ENCODE assay signal across 25 cellular contexts in genomic region chr7:137886706-137887105, GRCh38. TPM values are rescaled to one million over a fixed set of nuclear protein-coding genes. Genes with fewer than 3 reads are reported as not detected.
DNase-seq lines count a peak whose midpoint lies in the region; ATAC-seq and TF ChIP-seq lines count a peak whose summit lies in the region.
"Had no signal": no experiment of that assay in that cellular context is flagged by ENCODE, and none has a peak within 500 bp of the region (broad histone marks: within the 10 kb centered on the region; RNA-seq: fewer than 3 reads in every experiment).

No MANE protein-coding gene starts in this region.

- no peak for TF ChIP-seq CTCF in brain (conservative IDR thresholded peaks at IDR 0.05)
- TF ChIP-seq CTCF in uterus (IDR thresholded peaks at IDR 0.05) = no peak

- H3K4ac ChIP-seq in mesenchymal stem cell (ENCODE audit: low read depth in 1 of 2, low read length in 2 of 2) = no peak overlapping the region

- H2BK5ac ChIP-seq in mesenchymal stem cell (ENCODE audit: low read depth, low read length, poor library complexity, severe bottlenecking) = no peak overlapping the region

- H2AK5ac ChIP-seq in mesenchymal stem cell (ENCODE audit: low read length, severe bottlenecking) = peak overlapping the region; percentile 27

- intact Hi-C loops in uterus (cut with DNase I; ENCODE audit: low total_unique reads) = no loop called here

- H3K9ac ChIP-seq in mesenchymal stem cell (ENCODE audit: low read length) = no peak overlapping the region

- H3K27ac Mint-ChIP-seq in stimulated activated naive CD8-positive, alpha-beta T cell treated with anti-CD3 and anti-CD28 coated beads, Interleukin-15, Interleukin-2, amounts not matched to agents 100 ng/mL and 50 ng/mL, for 24 hours = peak overlapping the region; percentile 43
- H3K27ac Mint-ChIP-seq in brain = peak overlapping the region; percentile 9 to 84 (median 77)
- H3K27ac Mint-ChIP-seq: activated CD8-positive, alpha-beta T cell treated with anti-CD3 and anti-CD28 coated beads for 36 hours; activated naive CD8-positive, alpha-beta T cell; stimulated activated memory B cell treated with anti-CD40 and anti-IgM and Interleukin-4, amounts not matched to agents 10 μg/mL and 1 μg/mL and 100 μg/mL, for 72 hours had no signal

- H2BK12ac ChIP-seq in mesenchymal stem cell (ENCODE audit: low read length in 2 of 2) = no peak overlapping the region

- H3K36me3 ChIP-seq in mesenchymal stem cell (ENCODE audit: control insufficient read depth in 1 of 2, insufficient read depth in 2 of 2, low read depth in 1 of 2, low read length in 2 of 2) (peaks cover 29 to 78% of the 10 kb centered on the region in 2 experiments), uterus (no peaks in the 10 kb centered on the region)

- no peaks in the 10 kb centered on the region for H3K9me3 Mint-ChIP-seq in stimulated activated naive CD8-positive, alpha-beta T cell treated with anti-CD3 and anti-CD28 coated beads, Interleukin-15, Interleukin-2, amounts not matched to agents 100 ng/mL and 50 ng/mL, for 24 hours
- H3K9me3 Mint-ChIP-seq in brain = peaks cover 0 to 14% (median 8%) of the 10 kb centered on the region in 5 experiments
- H3K9me3 Mint-ChIP-seq: activated CD8-positive, alpha-beta T cell treated with anti-CD3 and anti-CD28 coated beads for 36 hours; activated T-cell treated with anti-CD3 and anti-CD28 coated beads, Interleukin-2, amount 50 U/mL, for 4 hours; central memory CD8-positive, alpha-beta T cell; stimulated activated memory B cell treated with anti-CD40 and anti-IgM and Interleukin-4, amounts not matched to agents 10 μg/mL and 1 μg/mL and 100 μg/mL, for 72 hours had no signal

- H2BK120ac ChIP-seq in mesenchymal stem cell (ENCODE audit: low read depth, low read length) = no peak overlapping the region

- WGBS in mesenchymal stem cell = 100% methylated on average over 1 of the region's 3 CpGs

- peaks cover 4% of the 10 kb centered on the region for H3K4me1 ChIP-seq in mesenchymal stem cell (ENCODE audit: control insufficient read depth, insufficient read depth, low read depth, low read length)
- H3K4me1 ChIP-seq in uterus = no peaks in the 10 kb centered on the region
- H3K4me1 ChIP-seq: upper lobe of right lung had no signal

- H3K23ac ChIP-seq in mesenchymal stem cell (ENCODE audit: low read length in 2 of 2) = peak overlapping the region in 1 of 2 experiments; percentile 31

- H3K4me1 Mint-ChIP-seq in stimulated activated naive CD8-positive, alpha-beta T cell treated with anti-CD3 and anti-CD28 coated beads, Interleukin-15, Interleukin-2, amounts not matched to agents 100 ng/mL and 50 ng/mL, for 24 hours (ENCODE audit: low read depth) = peaks cover 32% of the 10 kb centered on the region
- H3K4me1 Mint-ChIP-seq in brain = peaks cover 21% of the 10 kb centered on the region

- H3K9me3 ChIP-seq in mesenchymal stem cell (ENCODE audit: control insufficient read depth, low read length) (peaks cover 3% of the 10 kb centered on the region), uterus (no peaks in the 10 kb centered on the region)
- H3K9me3 ChIP-seq: upper lobe of right lung had no signal

- H3K18ac ChIP-seq in mesenchymal stem cell (ENCODE audit: low read depth in 1 of 2, low read length in 2 of 2) = no peak overlapping the region

- no peak overlapping the region for H3K4me3 Mint-ChIP-seq in stimulated activated naive CD8-positive, alpha-beta T cell treated with anti-CD3 and anti-CD28 coated beads, Interleukin-15, Interleukin-2, amounts not matched to agents 100 ng/mL and 50 ng/mL, for 24 hours
- no peak overlapping the region for H3K4me3 Mint-ChIP-seq in brain
- H3K4me3 Mint-ChIP-seq: activated CD8-positive, alpha-beta T cell treated with anti-CD3 and anti-CD28 coated beads for 36 hours; activated naive CD8-positive, alpha-beta T cell; activated T-cell treated with anti-CD3 and anti-CD28 coated beads, Interleukin-2, amount 50 U/mL, for 4 hours; central memory CD8-positive, alpha-beta T cell; stimulated activated memory B cell treated with anti-CD40 and anti-IgM and Interleukin-4, amounts not matched to agents 10 μg/mL and 1 μg/mL and 100 μg/mL, for 72 hours had no signal

- no peak overlapping the region for H2BK15ac ChIP-seq in mesenchymal stem cell (ENCODE audit: low read depth, poor library complexity, severe bottlenecking)

- no peak overlapping the region for H3K14ac ChIP-seq in mesenchymal stem cell (ENCODE audit: low read length in 2 of 2)

- no peak for TF ChIP-seq POLR2A in uterus (IDR thresholded peaks at IDR 0.05)

- no peak overlapping the region for H3K4me2 ChIP-seq in mesenchymal stem cell (ENCODE audit: low read length, poor library complexity, severe bottlenecking)

- no peak overlapping the region for H3K27ac ChIP-seq in mesenchymal stem cell (ENCODE audit: low read length, poor library complexity, severe bottlenecking)
- peak overlapping the region; percentile 4 to 61 for H3K27ac ChIP-seq in uterus
- H3K27ac ChIP-seq: upper lobe of right lung, VCaP had no signal

- H3K27me3 ChIP-seq in mesenchymal stem cell (ENCODE audit: control insufficient read depth in 1 of 2, insufficient read depth in 1 of 2, low read length in 2 of 2) = no peaks in the 10 kb centered on the region
- no peaks in the 10 kb centered on the region for H3K27me3 ChIP-seq in uterus
- H3K27me3 ChIP-seq: upper lobe of right lung had no signal

- peaks cover 61% of the 10 kb centered on the region for H3K36me3 Mint-ChIP-seq in stimulated activated naive CD8-positive, alpha-beta T cell treated with anti-CD3 and anti-CD28 coated beads, Interleukin-15, Interleukin-2, amounts not matched to agents 100 ng/mL and 50 ng/mL, for 24 hours (ENCODE audit: low read depth)
- H3K36me3 Mint-ChIP-seq in brain = peaks cover 57% of the 10 kb centered on the region

- H3K4me3 ChIP-seq in mesenchymal stem cell (ENCODE audit: insufficient read depth in 1 of 2, low read depth in 1 of 2, low read length in 2 of 2) (no peak overlapping the region), uterus (no peak overlapping the region)
- H3K4me3 ChIP-seq: upper lobe of right lung had no signal

- no peak overlapping the region for H2AFZ ChIP-seq in mesenchymal stem cell (ENCODE audit: low read depth, low read length)

- H3K27me3 Mint-ChIP-seq in stimulated activated naive CD8-positive, alpha-beta T cell treated with anti-CD3 and anti-CD28 coated beads, Interleukin-15, Interleukin-2, amounts not matched to agents 100 ng/mL and 50 ng/mL, for 24 hours = no peaks in the 10 kb centered on the region
- no peaks in the 10 kb centered on the region for H3K27me3 Mint-ChIP-seq in brain
- H3K27me3 Mint-ChIP-seq: activated CD8-positive, alpha-beta T cell treated with anti-CD3 and anti-CD28 coated beads for 36 hours; activated naive CD8-positive, alpha-beta T cell; central memory CD8-positive, alpha-beta T cell; stimulated activated memory B cell treated with anti-CD40 and anti-IgM and Interleukin-4, amounts not matched to agents 10 μg/mL and 1 μg/mL and 100 μg/mL, for 72 hours had no signal

- DNase-seq in stimulated activated naive CD8-positive, alpha-beta T cell treated with anti-CD3 and anti-CD28 coated beads, Interleukin-15, Interleukin-2, amounts not matched to agents 100 U/mL and 50 U/mL, for 24 hours = no peak
- no peak for DNase-seq in mesenchymal stem cell
- no peak for DNase-seq in uterus
- DNase-seq in H4 (ENCODE audit: low spot score) = no peak
- no peak for DNase-seq in SW480 (ENCODE audit: low spot score)
- DNase-seq in DMS114 treated with DMSO at 0.1 percent for 48 hours (lab: John Stamatoyannopoulos, UW; ENCODE audit: unreplicated experiment) = no peak
- DNase-seq: activated CD8-positive, alpha-beta T cell treated with anti-CD3 and anti-CD28 coated beads for 36 hours; activated T-cell treated with anti-CD3 and anti-CD28 coated beads, Interleukin-2, amount 50 U/mL, for 4 hours; effector memory CD4-positive, alpha-beta T cell; EL; Karpas-422; NCI-H1105; NCI-H2171; NCI-H69; retina; Right ventricle myocardium superior; stimulated activated CD4-positive, alpha-beta T cell treated with anti-CD3 and anti-CD28 coated beads, Interleukin-15, amount 100 ng/mL, for 24 hours; upper lobe of right lung had no signal

- H4K8ac ChIP-seq in mesenchymal stem cell (ENCODE audit: low read length) = no peak overlapping the region

- ATAC-seq in stimulated activated naive CD8-positive, alpha-beta T cell treated with anti-CD3 and anti-CD28 coated beads, Interleukin-15, Interleukin-2, amounts not matched to agents 100 U/mL and 50 U/mL, for 24 hours = no peak
- ATAC-seq: activated CD8-positive, alpha-beta T cell treated with anti-CD3 and anti-CD28 coated beads for 36 hours; activated T-cell treated with anti-CD3 and anti-CD28 coated beads, Interleukin-2, amount 50 U/mL, for 4 hours; HCT116; stimulated activated memory B cell treated with anti-CD40 and anti-IgM and Interleukin-4, amounts not matched to agents 10 μg/mL and 1 μg/mL and 100 μg/mL, for 72 hours; upper lobe of right lung had no signal

- H4K91ac ChIP-seq in mesenchymal stem cell (ENCODE audit: low read length) = no peak overlapping the region

- H3K79me1 ChIP-seq in mesenchymal stem cell (replicated peaks; ENCODE audit: low read length, poor library complexity, severe bottlenecking) = peaks cover 37% of the 10 kb centered on the region

RNA-seq across cellular contexts. Expression of gene DGKI, which starts 39.9 kb away (rescaled TPM):
- polyA plus RNA-seq in brain (ENCODE audit: insufficient read depth, low read depth, low replicate concordance) = 2.5 TPM
- polyA plus RNA-seq in mesenchymal stem cell (2013, experiment 1 of 2) = 2.3 TPM
- 2.2 TPM for polyA plus RNA-seq in mesenchymal stem cell (2013, experiment 2 of 2)
- total RNA-seq in uterus = 1 to 10 TPM; 1.0 to 8.5 (median 4.1) TPM
- 0.64 and 1.5 TPM in 2 replicates for total RNA-seq in H4 (2014; rRNA removed; shearing (Covaris generic))
